ENCODE assay signal across 27 cellular contexts in genomic region chr10:43627942-43628341, GRCh38. TPM values are rescaled to one million over a fixed set of nuclear protein-coding genes. Genes with fewer than 3 reads are reported as not detected.
"Had no signal": no experiment of that assay in that cellular context is flagged by ENCODE, and none has a peak within 500 bp of the region (broad histone marks: within the 10 kb centered on the region; RNA-seq: fewer than 3 reads in every experiment).

No MANE protein-coding gene starts in this region.

- DNase-seq: activated CD4-positive, alpha-beta T cell treated with anti-CD3 and anti-CD28 coated beads, Interleukin-2, amount 10 ng/mL, durations not matched to agents 24 days and 14 days; activated CD4-positive, alpha-beta T cell treated with anti-CD3 and anti-CD28 coated beads, Interleukin-2, amount 50 U/mL, for 4 hours; activated CD8-positive, alpha-beta T cell treated with anti-CD3 and anti-CD28 coated beads for 36 hours; activated effector memory CD4-positive, alpha-beta T cell treated with anti-CD3 and anti-CD28 coated beads, Interleukin-2, amount 50 U/mL, for 16 hours; activated naive CD4-positive, alpha-beta T cell; activated naive CD4-positive, alpha-beta T cell treated with anti-CD3 and anti-CD28 coated beads, Interleukin-2, amount 50 U/mL, for 16 hours; activated naive CD8-positive, alpha-beta T cell treated with anti-CD3 and anti-CD28 coated beads for 36 hours; activated T-cell treated with anti-CD3 and anti-CD28 coated beads, Interleukin-2, amount 50 U/mL, for 1 hour; activated T-cell treated with anti-CD3 and anti-CD28 coated beads, Interleukin-2, amount 50 U/mL, for 72 hours; amniotic stem cell; aorta; brain microvascular endothelial cell; central memory CD4-positive, alpha-beta T cell; Karpas-422; NCI-H1048; NCI-H1105 treated with DMSO at 0.1 percent for 48 hours; NCI-H1436; NCI-H1694; NCI-H2029; NCI-H524 treated with DMSO at 0.1 percent for 48 hours; SHP77; SJCRH30 had no signal

- H3K27me3 Mint-ChIP-seq: activated CD4-positive, alpha-beta T cell treated with anti-CD3 and anti-CD28 coated beads, Interleukin-2, amount 10 ng/mL, durations not matched to agents 24 days and 14 days; activated CD8-positive, alpha-beta T cell treated with anti-CD3 and anti-CD28 coated beads for 36 hours; activated naive CD8-positive, alpha-beta T cell treated with anti-CD3 and anti-CD28 coated beads for 36 hours had no signal

- FAIRE-seq: colon had no signal

- H3K4me3 ChIP-seq: SJCRH30, SK-N-MC had no signal

- H3K4me3 Mint-ChIP-seq: activated CD4-positive, alpha-beta T cell treated with anti-CD3 and anti-CD28 coated beads, Interleukin-2, amount 10 ng/mL, durations not matched to agents 24 days and 14 days; activated CD8-positive, alpha-beta T cell treated with anti-CD3 and anti-CD28 coated beads for 36 hours; activated naive CD8-positive, alpha-beta T cell treated with anti-CD3 and anti-CD28 coated beads for 36 hours; activated T-cell treated with anti-CD3 and anti-CD28 coated beads, Interleukin-2, amount 50 U/mL, for 72 hours; activated T-helper 17 cell treated with anti-CD3 and anti-CD28 coated beads, Interleukin-2, amount 50 U/mL, for 72 hours; T-helper 2 cell treated with Interferon-gamma antibody and Interleukin-4, amounts not matched to agents 5 μg/mL and 100 μg/mL, for 36 hours had no signal

- H3K27me3 ChIP-seq: brain microvascular endothelial cell, SJCRH30 had no signal

- H3K27ac ChIP-seq: brain microvascular endothelial cell, SJCRH30, SK-N-MC had no signal

- ATAC-seq: activated CD8-positive, alpha-beta T cell treated with anti-CD3 and anti-CD28 coated beads for 36 hours; activated T-cell treated with anti-CD3 and anti-CD28 coated beads, Interleukin-2, amount 50 U/mL, for 72 hours; activated T-helper 17 cell treated with anti-CD3 and anti-CD28 coated beads, Interleukin-2, amount 50 U/mL, for 72 hours had no signal

- H3K9me3 ChIP-seq: SJCRH30 had no signal

- H3K36me3 ChIP-seq: brain microvascular endothelial cell, SJCRH30 had no signal

- H3K27ac Mint-ChIP-seq: activated CD4-positive, alpha-beta T cell treated with anti-CD3 and anti-CD28 coated beads, Interleukin-2, amount 10 ng/mL, durations not matched to agents 24 days and 14 days; activated CD8-positive, alpha-beta T cell treated with anti-CD3 and anti-CD28 coated beads for 36 hours; activated naive CD8-positive, alpha-beta T cell treated with anti-CD3 and anti-CD28 coated beads for 36 hours; activated T-cell treated with anti-CD3 and anti-CD28 coated beads, Interleukin-2, amount 50 U/mL, for 72 hours; activated T-helper 17 cell treated with anti-CD3 and anti-CD28 coated beads, Interleukin-2, amount 50 U/mL, for 72 hours; T-helper 2 cell treated with Interferon-gamma antibody and Interleukin-4, amounts not matched to agents 5 μg/mL and 100 μg/mL, for 36 hours had no signal

- H3K4me1 ChIP-seq: SJCRH30 had no signal

RNA-seq across cellular contexts. Expression of gene ZNF32, which starts 20.7 kb away (rescaled TPM):
- total RNA-seq: OCI-LY7 had no signal

RNA-seq across cellular contexts. Expression of gene ZNF239, which starts 53.5 kb away (rescaled TPM):
- total RNA-seq: OCI-LY7, SJCRH30 had no signal
